Comparison of ENCODE assay signal across 1 cellular context in the genomic region with DNA sequence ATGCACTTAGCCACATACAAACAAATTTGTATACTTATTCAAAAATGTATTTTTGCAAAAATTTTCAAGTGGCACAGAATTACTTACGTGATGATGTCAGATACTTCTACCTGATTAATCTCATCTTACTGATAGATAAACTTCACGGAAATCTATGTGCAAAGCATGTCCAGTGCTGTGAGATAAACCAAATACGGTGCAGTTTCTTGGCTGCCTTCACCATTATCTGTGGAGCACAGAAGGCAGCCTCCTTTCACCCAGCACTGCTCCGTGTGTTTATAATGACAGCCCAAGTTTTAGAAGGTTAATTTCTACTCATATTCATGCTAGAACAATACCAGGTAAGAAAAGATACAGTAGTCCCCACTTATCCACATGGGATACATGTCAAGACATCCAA.
TF ChIP-seq lines count a peak whose summit lies in the region.

No MANE protein-coding gene starts in this region.

TF ChIP-seq in K562, 482 proteins besides CTCF, POLR2A, EP300 and RAD21 (continued from another document):
- peak; percentile 57; the same call in 1 of the 2 replicates for TF ChIP-seq TAL1 (IDR thresholded peaks at IDR 0.05)
- TF ChIP-seq CBFA2T3 (IDR thresholded peaks at IDR 0.05) = 0 out of 2 replicates have a peak, but pooled peaks have one; percentile 18
- no peak for TF ChIP-seq IRF2 (CRISPR knock-in tag; IDR thresholded peaks at IDR 0.05)
- TF ChIP-seq DMBX1 (CRISPR knock-in tag; IDR thresholded peaks at IDR 0.05; ENCODE audit: borderline replicate concordance) = no peak
